In genomic region chr2:213246665-213247281, GRCh38 we compare ENCODE assay signal across 8 cellular contexts. TPM values are rescaled to one million over a fixed set of nuclear protein-coding genes. Genes with fewer than 3 reads are reported as not detected.
A peak's percentile ranks its signal among the peaks of the same experiment; 100 is the strongest.
DNase-seq lines count a peak whose midpoint lies in the region; ATAC-seq and TF ChIP-seq lines count a peak whose summit lies in the region.

No MANE protein-coding gene starts in this region.

- ATAC-seq in HG02759 (IDR thresholded peaks at IDR 0.05; ENCODE audit: unreplicated experiment) = peak; percentile 34

- DNase-seq in ELR (ENCODE audit: low read depth) (peak; percentile 67), NCI-H69 (lab: John Stamatoyannopoulos, UW) (peak; percentile 51), activated T-cell treated with anti-CD3 and anti-CD28 coated beads for 24 hours (ENCODE audit: low read depth) (peak; percentile 43), foreskin fibroblast (peak; percentile 28 to 79), NCI-H524 treated with DMSO at 0.1 percent for 48 hours (lab: John Stamatoyannopoulos, UW) (no peak), occipital lobe (lab: John Stamatoyannopoulos, UW) (no peak)
- DNase-seq in stimulated activated CD4-positive, alpha-beta T cell treated with anti-CD3 and anti-CD28 coated beads, Interleukin-12 subunit alpha, Interleukin-12 subunit beta, amount 100 ng/mL, for 4 hours = peak; percentile 46

- peak; percentile 73 for TF ChIP-seq CTCF in foreskin fibroblast (IDR thresholded peaks at IDR 0.05; ENCODE audit: low read depth, low read length)

- no peak overlapping the region for H3K4me3 ChIP-seq in foreskin fibroblast (ENCODE audit: low read depth in 1 of 2, low read length in 2 of 2)

RNA-seq across cellular contexts. Expression of gene SPAG16, which starts 37.5 kb away (rescaled TPM):
- total RNA-seq in occipital lobe = 96.4 TPM

Comparison
In these comparisons a context has a peak if more than half of its experiments do, and no peak if none do; other contexts are left out.
1. DNase-seq: peak in ELR (single experiment), NCI-H69 (single experiment), activated T-cell treated with anti-CD3 and anti-CD28 coated beads for 24 hours (single experiment), foreskin fibroblast (2 of 2) and stimulated activated CD4-positive, alpha-beta T cell treated with anti-CD3 and anti-CD28 coated beads, Interleukin-12 subunit alpha, Interleukin-12 subunit beta, amount 100 ng/mL, for 4 hours (single experiment); none in NCI-H524 treated with DMSO at 0.1 percent for 48 hours (single experiment) and occipital lobe (single experiment).